ENCODE assay signal across 2 cellular contexts in the genomic region with DNA sequence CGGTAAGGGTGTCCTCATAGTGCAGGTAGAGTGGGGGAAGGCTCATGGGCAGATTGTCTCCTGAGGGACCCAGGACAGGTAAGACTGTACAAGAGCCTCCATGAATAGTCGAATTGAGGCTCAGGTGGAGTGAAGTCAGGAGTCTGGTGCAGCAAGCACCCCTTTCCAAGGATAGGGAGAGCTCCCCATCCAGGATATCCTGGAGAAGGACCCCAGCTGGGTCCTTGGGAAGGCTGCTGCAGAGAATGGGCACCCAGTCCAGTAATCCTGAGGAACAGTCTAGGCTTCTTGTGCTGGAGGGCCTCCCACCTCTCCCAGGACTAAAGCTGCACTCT.
TF ChIP-seq lines count a peak whose summit lies in the region.

No MANE protein-coding gene starts in this region.

TF ChIP-seq in A549, 52 proteins besides CTCF, POLR2A, EP300 and RAD21:
- no peak for TF ChIP-seq RCOR1 (IDR thresholded peaks at IDR 0.05; ENCODE audit: low read depth, low read length)
- TF ChIP-seq SMC3 (IDR thresholded peaks at IDR 0.05), result no peak

TF ChIP-seq in WTC11, 78 proteins besides CTCF, POLR2A, EP300 and RAD21:
- TF ChIP-seq, protein P1, sequence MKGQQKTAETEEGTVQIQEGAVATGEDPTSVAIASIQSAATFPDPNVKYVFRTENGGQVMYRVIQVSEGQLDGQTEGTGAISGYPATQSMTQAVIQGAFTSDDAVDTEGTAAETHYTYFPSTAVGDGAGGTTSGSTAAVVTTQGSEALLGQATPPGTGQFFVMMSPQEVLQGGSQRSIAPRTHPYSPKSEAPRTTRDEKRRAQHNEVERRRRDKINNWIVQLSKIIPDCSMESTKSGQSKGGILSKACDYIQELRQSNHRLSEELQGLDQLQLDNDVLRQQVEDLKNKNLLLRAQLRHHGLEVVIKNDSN (CRISPR knock-in tag; IDR thresholded peaks at IDR 0.05), result no peak
- TF ChIP-seq FOXP1 (CRISPR knock-in tag; IDR thresholded peaks at IDR 0.05; ENCODE audit: borderline replicate concordance) (no peak), SMAD3 (CRISPR knock-in tag; IDR thresholded peaks at IDR 0.05; ENCODE audit: borderline replicate concordance) (no peak), NR1H2 (CRISPR knock-in tag; IDR thresholded peaks at IDR 0.05) (no peak), ZNF416 (CRISPR knock-in tag; IDR thresholded peaks at IDR 0.05) (no peak), RORB (CRISPR knock-in tag; IDR thresholded peaks at IDR 0.05) (no peak), ZNF232 (CRISPR knock-in tag; IDR thresholded peaks at IDR 0.05) (no peak), HMGA2 (CRISPR knock-in tag; IDR thresholded peaks at IDR 0.05) (no peak), SMAD4 (CRISPR knock-in tag; IDR thresholded peaks at IDR 0.05) (no peak), FOXK1 (CRISPR knock-in tag; IDR thresholded peaks at IDR 0.05) (no peak), ZNF263 (CRISPR knock-in tag; IDR thresholded peaks at IDR 0.05; ENCODE audit: low read depth) (no peak), NR3C1 (CRISPR knock-in tag; conservative IDR thresholded peaks at IDR 0.05; ENCODE audit: low read depth) (no peak), MXD4 (CRISPR knock-in tag; IDR thresholded peaks at IDR 0.05; ENCODE audit: borderline replicate concordance) (no peak), NFE2L1 (CRISPR knock-in tag; IDR thresholded peaks at IDR 0.05) (no peak), PRRX2 (CRISPR knock-in tag; IDR thresholded peaks at IDR 0.05) (no peak)
- TF ChIP-seq, protein P2, sequence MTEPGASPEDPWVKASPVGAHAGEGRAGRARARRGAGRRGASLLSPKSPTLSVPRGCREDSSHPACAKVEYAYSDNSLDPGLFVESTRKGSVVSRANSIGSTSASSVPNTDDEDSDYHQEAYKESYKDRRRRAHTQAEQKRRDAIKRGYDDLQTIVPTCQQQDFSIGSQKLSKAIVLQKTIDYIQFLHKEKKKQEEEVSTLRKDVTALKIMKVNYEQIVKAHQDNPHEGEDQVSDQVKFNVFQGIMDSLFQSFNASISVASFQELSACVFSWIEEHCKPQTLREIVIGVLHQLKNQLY (CRISPR knock-in tag; IDR thresholded peaks at IDR 0.05), result no peak
- TF ChIP-seq, protein P3, sequence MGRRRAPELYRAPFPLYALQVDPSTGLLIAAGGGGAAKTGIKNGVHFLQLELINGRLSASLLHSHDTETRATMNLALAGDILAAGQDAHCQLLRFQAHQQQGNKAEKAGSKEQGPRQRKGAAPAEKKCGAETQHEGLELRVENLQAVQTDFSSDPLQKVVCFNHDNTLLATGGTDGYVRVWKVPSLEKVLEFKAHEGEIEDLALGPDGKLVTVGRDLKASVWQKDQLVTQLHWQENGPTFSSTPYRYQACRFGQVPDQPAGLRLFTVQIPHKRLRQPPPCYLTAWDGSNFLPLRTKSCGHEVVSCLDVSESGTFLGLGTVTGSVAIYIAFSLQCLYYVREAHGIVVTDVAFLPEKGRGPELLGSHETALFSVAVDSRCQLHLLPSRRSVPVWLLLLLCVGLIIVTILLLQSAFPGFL (CRISPR knock-in tag; IDR thresholded peaks at IDR 0.05; ENCODE audit: borderline replicate concordance), result no peak
- TF ChIP-seq, protein P4, sequence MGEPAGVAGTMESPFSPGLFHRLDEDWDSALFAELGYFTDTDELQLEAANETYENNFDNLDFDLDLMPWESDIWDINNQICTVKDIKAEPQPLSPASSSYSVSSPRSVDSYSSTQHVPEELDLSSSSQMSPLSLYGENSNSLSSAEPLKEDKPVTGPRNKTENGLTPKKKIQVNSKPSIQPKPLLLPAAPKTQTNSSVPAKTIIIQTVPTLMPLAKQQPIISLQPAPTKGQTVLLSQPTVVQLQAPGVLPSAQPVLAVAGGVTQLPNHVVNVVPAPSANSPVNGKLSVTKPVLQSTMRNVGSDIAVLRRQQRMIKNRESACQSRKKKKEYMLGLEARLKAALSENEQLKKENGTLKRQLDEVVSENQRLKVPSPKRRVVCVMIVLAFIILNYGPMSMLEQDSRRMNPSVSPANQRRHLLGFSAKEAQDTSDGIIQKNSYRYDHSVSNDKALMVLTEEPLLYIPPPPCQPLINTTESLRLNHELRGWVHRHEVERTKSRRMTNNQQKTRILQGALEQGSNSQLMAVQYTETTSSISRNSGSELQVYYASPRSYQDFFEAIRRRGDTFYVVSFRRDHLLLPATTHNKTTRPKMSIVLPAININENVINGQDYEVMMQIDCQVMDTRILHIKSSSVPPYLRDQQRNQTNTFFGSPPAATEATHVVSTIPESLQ (CRISPR knock-in tag; IDR thresholded peaks at IDR 0.05), result no peak
TF ChIP-seq in WTC11: peak in this region for 0.
